In the genomic region with DNA sequence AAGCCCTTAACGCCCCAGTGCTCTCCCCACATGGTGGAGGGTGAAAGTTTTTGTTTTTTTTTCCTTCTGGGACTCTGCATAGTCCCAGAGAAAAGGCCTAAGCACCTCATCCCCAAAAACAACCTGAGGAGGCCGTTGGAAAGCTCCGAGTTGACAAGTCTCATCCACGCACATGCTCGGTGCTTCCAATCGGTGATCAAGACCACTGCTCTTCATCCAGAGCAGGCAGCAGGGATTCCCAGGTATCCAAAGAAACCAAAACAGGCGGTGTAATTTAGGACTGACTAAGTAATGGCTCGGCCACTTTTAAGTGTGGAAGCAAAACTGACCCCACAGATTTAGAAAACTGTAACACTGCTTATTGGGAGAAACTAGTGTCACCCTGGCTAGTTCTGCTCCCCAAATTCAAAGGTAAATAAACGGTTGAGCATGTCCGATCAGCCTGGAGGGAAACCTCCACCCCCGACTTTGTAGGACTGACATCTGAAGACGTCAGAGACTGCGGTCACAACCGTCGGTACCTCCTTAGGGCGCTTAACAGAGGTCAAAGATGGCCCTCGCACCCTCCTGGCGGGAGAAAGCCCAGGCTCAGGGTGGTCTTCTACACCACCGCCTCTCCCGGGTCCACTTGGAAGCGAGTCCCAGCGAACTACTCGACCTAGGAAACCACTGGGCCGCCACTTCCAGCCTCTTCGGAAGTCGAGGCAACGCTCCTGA, we compare ENCODE assay signal across 8 cellular contexts. TPM values are rescaled to one million over a fixed set of nuclear protein-coding genes. Genes with fewer than 3 reads are reported as not detected.
A peak's percentile ranks its signal among the peaks of the same experiment; 100 is the strongest.
DNase-seq lines count a peak whose midpoint lies in the region; ATAC-seq, FAIRE-seq and TF ChIP-seq lines count a peak whose summit lies in the region.

No MANE protein-coding gene starts in this region.

- peaks cover 6 to 14% of the 10 kb centered on the region in 2 donors for H3K4me1 ChIP-seq in adrenal gland (replicated peaks in 1 of 2)
- H3K4me1 ChIP-seq in right lobe of liver = peaks cover 0 to 24% (median 9%) of the 10 kb centered on the region in 4 donors

- no peak for DNase-seq in adrenal gland
- peak in 1 of 3 donors; percentile 19 for DNase-seq in right lobe of liver
- DNase-seq in type B pancreatic cell (ENCODE audit: extremely low spot score, unreplicated experiment) = no peak
- no peak for DNase-seq in H54 (ENCODE audit: insufficient read length, low spot score)
- no peak for DNase-seq in GM10248 (ENCODE audit: extremely low spot score)

- H3K4me3 ChIP-seq in GM08714 (ENCODE audit: low read length) (peak overlapping the region; percentile 85; the same call in 1 of the 2 replicates), adrenal gland (peak overlapping the region in 3 of 4 donors; percentile 38 to 72 (median 59)), right lobe of liver (peak overlapping the region; percentile 66 to 70 (median 66))

- H3K4me1 Mint-ChIP-seq in type B pancreatic cell (ENCODE audit: unreplicated experiment) = peaks cover 10% of the 10 kb centered on the region

- H3K27me3 Mint-ChIP-seq in type B pancreatic cell = no peaks in the 10 kb centered on the region

- H3K36me3 ChIP-seq in adrenal gland (replicated peaks in 1 of 2) = peaks cover 0 to 35% of the 10 kb centered on the region in 2 donors
- no peaks in the 10 kb centered on the region for H3K36me3 ChIP-seq in right lobe of liver

- H3K27ac Mint-ChIP-seq in type B pancreatic cell = peak overlapping the region; percentile 93

- TF ChIP-seq POLR2A in adrenal gland (IDR thresholded peaks at IDR 0.05) (no peak), right lobe of liver (IDR thresholded peaks at IDR 0.05) (no peak), H54 (IDR thresholded peaks at IDR 0.05; ENCODE audit: low read depth, low read length) (no peak; the same call in 1 of the 2 replicates)

- H3K9me3 Mint-ChIP-seq in type B pancreatic cell = no peaks in the 10 kb centered on the region

- WGBS in adrenal gland, 4 donors = 21 to 36% (median 25%) methylated on average over 18 to 27 of the region's 27 CpGs
- 13% methylated on average over 15 of the region's 27 CpGs for WGBS in right lobe of liver (ENCODE audit: insufficient coverage, low coverage, low lambda C conversion rate, missing lambda C conversion rate)

- CTCF ChIA-PET in GM10248 (lab: Yijun Ruan, JAX) = interaction anchor here (1.2 to 1.7 kb wide), 3 partner anchors 9 to 45 kb away, joined by 3 to 4 read pairs (median 3); partner anchors contain the start of gene ZBTB45

- TF ChIP-seq CTCF in adrenal gland (IDR thresholded peaks at IDR 0.05) = no peak
- no peak for TF ChIP-seq CTCF in right lobe of liver (IDR thresholded peaks at IDR 0.05)
- TF ChIP-seq CTCF in type B pancreatic cell (conservative IDR thresholded peaks at IDR 0.05) = no peak
- no peak for TF ChIP-seq CTCF in GM10248 (IDR thresholded peaks at IDR 0.05; ENCODE audit: control extremely low read depth, extremely low read depth, low read depth, missing control alignments)

- H3K27me3 ChIP-seq in adrenal gland (no peaks in the 10 kb centered on the region), right lobe of liver (no peaks in the 10 kb centered on the region)

- FAIRE-seq in H54 (lab: Jason Lieb, UNC) = no peak

- peak; percentile 10 for ATAC-seq in HG03135 (IDR thresholded peaks at IDR 0.05; ENCODE audit: unreplicated experiment)
- ATAC-seq in right lobe of liver = no peak
- no peak for ATAC-seq in GM18861 (IDR thresholded peaks at IDR 0.05; ENCODE audit: unreplicated experiment)

- intact Hi-C loops in adrenal gland (cut with DNase I) (no loop called here), right lobe of liver (cut with DNase I) (no loop called here)

- H3K27ac ChIP-seq in adrenal gland (peak overlapping the region; percentile 70 to 95 (median 89)), right lobe of liver (peak overlapping the region; percentile 68 to 91 (median 81))

- peak overlapping the region; percentile 96 for H3K4me3 Mint-ChIP-seq in type B pancreatic cell

- H3K36me3 Mint-ChIP-seq in type B pancreatic cell = no peaks in the 10 kb centered on the region

- no peaks in the 10 kb centered on the region for H3K9me3 ChIP-seq in adrenal gland (replicated peaks in 1 of 3)
- H3K9me3 ChIP-seq in right lobe of liver = no peaks in the 10 kb centered on the region

- POLR2A ChIA-PET in GM10248 (lab: Yijun Ruan, JAX) = no interaction called here

RNA-seq across cellular contexts. Expression of gene ZNF446, which starts 1.0 kb away (rescaled TPM):
- total RNA-seq in adrenal gland = 10 to 100 TPM in 7 of 8 donors, 1 to 10 TPM in 1; 8.4 to 21.6 (median 15.0) TPM
- 10 to 100 TPM in 2 of 3 donors, 1 to 10 TPM in 1; 2.7 to 30.8 (median 25.6) TPM for polyA plus RNA-seq in adrenal gland
- 1 to 10 TPM; 1.4 to 5.4 (median 4.1) TPM for total RNA-seq in right lobe of liver
- total RNA-seq in type B pancreatic cell (ENCODE audit: low replicate concordance) = 13.0 and 17.4 TPM in 2 replicates

RNA-seq across cellular contexts. Expression of gene ZNF324, which starts 8.3 kb away (rescaled TPM):
- total RNA-seq in adrenal gland = 10 to 100 TPM in 6 of 8 donors, 1 to 10 TPM in 2; 8.8 to 58.3 (median 15.5) TPM
- polyA plus RNA-seq in adrenal gland = 1 to 10 TPM; 2.1 to 7.2 (median 3.5) TPM
- total RNA-seq in right lobe of liver = 1 to 10 TPM; 2.9 to 4.9 (median 3.8) TPM
- 11.5 and 15.0 TPM in 2 replicates for total RNA-seq in type B pancreatic cell (ENCODE audit: low replicate concordance)

RNA-seq across cellular contexts. Expression of gene ZNF324B, which starts 23.7 kb away (rescaled TPM):
- 1 to 10 TPM; 3.1 to 8.7 (median 6.9) TPM for total RNA-seq in adrenal gland
- 1 to 10 TPM; 1.4 to 3.6 (median 1.5) TPM for polyA plus RNA-seq in adrenal gland
- 1 to 10 TPM; 2.9 to 3.3 (median 2.9) TPM for total RNA-seq in right lobe of liver
- 9.3 and 12.7 TPM in 2 replicates for total RNA-seq in type B pancreatic cell (ENCODE audit: low replicate concordance)

RNA-seq across cellular contexts. Expression of gene ZNF132, which starts 35.2 kb away (rescaled TPM):
- total RNA-seq in adrenal gland (1 to 10 TPM; 2.4 to 10.0 (median 4.8) TPM), right lobe of liver (1 to 10 TPM in 3 of 6 experiments, under 1 TPM in 3; 0.75 to 2.8 (median 1.0) TPM), type B pancreatic cell (ENCODE audit: low replicate concordance) (2.5 and 6.0 TPM in 2 replicates)
- 1 to 10 TPM; 1.3 to 3.2 (median 1.4) TPM for polyA plus RNA-seq in adrenal gland

RNA-seq across cellular contexts. Expression of gene SLC27A5, which starts 36.6 kb away (rescaled TPM):
- 10 to 100 TPM in 2 of 8 donors, 1 to 10 TPM in 6; 3.8 to 12.8 (median 8.7) TPM for total RNA-seq in adrenal gland
- polyA plus RNA-seq in adrenal gland = 10 to 100 TPM in 2 of 3 donors, 1 to 10 TPM in 1; 5.9 to 18.3 (median 17.5) TPM
- 100 to 1,000 TPM; 107 to 737 (median 366) TPM for total RNA-seq in right lobe of liver
- total RNA-seq in type B pancreatic cell (ENCODE audit: low replicate concordance) = 5.7 and 9.3 TPM in 2 replicates
